2 cellular contexts compared by ENCODE assay signal in the genomic region with DNA sequence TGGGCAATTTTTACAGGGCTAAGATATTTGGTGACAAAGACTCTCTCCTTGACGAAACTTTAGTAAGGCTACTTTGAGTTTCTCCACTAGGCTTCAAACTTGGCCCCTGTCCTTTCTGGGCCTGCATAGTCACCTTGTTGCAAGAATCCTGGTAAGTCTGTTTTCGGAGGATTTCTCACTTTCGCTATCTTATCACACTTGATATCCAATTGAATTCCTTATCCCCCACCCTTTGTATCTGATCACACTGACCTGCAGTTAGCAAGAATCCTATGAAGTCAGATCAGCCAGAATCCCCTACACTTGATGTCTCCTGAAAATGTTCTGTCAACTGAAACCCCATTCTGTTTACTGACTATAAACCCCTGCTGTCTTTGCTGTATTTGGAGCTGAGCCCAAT.
TF ChIP-seq lines count a peak whose summit lies in the region.

No MANE protein-coding gene starts in this region.

TF ChIP-seq in GM23338, 12 proteins besides CTCF, POLR2A, EP300 and RAD21:
- TF ChIP-seq, protein P1, sequence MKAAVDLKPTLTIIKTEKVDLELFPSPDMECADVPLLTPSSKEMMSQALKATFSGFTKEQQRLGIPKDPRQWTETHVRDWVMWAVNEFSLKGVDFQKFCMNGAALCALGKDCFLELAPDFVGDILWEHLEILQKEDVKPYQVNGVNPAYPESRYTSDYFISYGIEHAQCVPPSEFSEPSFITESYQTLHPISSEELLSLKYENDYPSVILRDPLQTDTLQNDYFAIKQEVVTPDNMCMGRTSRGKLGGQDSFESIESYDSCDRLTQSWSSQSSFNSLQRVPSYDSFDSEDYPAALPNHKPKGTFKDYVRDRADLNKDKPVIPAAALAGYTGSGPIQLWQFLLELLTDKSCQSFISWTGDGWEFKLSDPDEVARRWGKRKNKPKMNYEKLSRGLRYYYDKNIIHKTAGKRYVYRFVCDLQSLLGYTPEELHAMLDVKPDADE (IDR thresholded peaks at IDR 0.05), result no peak
- TF ChIP-seq NANOG (IDR thresholded peaks at IDR 0.05; ENCODE audit: borderline replicate concordance) (no peak), CREB1 (CRISPR knock-in tag; IDR thresholded peaks at IDR 0.05; ENCODE audit: low read depth) (no peak), POLR2AphosphoS5 (IDR thresholded peaks at IDR 0.05; ENCODE audit: low read depth) (no peak), ZNF114 (CRISPR knock-in tag; IDR thresholded peaks at IDR 0.05) (no peak), ZNF331 (CRISPR knock-in tag; IDR thresholded peaks at IDR 0.05; ENCODE audit: low read depth) (no peak), STAT1 (IDR thresholded peaks at IDR 0.05; ENCODE audit: unreplicated experiment) (no peak), EZH2phosphoT487 (IDR thresholded peaks at IDR 0.05; ENCODE audit: unreplicated experiment) (no peak), EZH2 (IDR thresholded peaks at IDR 0.05; ENCODE audit: low read depth, unreplicated experiment) (no peak)
- TF ChIP-seq, protein P2, sequence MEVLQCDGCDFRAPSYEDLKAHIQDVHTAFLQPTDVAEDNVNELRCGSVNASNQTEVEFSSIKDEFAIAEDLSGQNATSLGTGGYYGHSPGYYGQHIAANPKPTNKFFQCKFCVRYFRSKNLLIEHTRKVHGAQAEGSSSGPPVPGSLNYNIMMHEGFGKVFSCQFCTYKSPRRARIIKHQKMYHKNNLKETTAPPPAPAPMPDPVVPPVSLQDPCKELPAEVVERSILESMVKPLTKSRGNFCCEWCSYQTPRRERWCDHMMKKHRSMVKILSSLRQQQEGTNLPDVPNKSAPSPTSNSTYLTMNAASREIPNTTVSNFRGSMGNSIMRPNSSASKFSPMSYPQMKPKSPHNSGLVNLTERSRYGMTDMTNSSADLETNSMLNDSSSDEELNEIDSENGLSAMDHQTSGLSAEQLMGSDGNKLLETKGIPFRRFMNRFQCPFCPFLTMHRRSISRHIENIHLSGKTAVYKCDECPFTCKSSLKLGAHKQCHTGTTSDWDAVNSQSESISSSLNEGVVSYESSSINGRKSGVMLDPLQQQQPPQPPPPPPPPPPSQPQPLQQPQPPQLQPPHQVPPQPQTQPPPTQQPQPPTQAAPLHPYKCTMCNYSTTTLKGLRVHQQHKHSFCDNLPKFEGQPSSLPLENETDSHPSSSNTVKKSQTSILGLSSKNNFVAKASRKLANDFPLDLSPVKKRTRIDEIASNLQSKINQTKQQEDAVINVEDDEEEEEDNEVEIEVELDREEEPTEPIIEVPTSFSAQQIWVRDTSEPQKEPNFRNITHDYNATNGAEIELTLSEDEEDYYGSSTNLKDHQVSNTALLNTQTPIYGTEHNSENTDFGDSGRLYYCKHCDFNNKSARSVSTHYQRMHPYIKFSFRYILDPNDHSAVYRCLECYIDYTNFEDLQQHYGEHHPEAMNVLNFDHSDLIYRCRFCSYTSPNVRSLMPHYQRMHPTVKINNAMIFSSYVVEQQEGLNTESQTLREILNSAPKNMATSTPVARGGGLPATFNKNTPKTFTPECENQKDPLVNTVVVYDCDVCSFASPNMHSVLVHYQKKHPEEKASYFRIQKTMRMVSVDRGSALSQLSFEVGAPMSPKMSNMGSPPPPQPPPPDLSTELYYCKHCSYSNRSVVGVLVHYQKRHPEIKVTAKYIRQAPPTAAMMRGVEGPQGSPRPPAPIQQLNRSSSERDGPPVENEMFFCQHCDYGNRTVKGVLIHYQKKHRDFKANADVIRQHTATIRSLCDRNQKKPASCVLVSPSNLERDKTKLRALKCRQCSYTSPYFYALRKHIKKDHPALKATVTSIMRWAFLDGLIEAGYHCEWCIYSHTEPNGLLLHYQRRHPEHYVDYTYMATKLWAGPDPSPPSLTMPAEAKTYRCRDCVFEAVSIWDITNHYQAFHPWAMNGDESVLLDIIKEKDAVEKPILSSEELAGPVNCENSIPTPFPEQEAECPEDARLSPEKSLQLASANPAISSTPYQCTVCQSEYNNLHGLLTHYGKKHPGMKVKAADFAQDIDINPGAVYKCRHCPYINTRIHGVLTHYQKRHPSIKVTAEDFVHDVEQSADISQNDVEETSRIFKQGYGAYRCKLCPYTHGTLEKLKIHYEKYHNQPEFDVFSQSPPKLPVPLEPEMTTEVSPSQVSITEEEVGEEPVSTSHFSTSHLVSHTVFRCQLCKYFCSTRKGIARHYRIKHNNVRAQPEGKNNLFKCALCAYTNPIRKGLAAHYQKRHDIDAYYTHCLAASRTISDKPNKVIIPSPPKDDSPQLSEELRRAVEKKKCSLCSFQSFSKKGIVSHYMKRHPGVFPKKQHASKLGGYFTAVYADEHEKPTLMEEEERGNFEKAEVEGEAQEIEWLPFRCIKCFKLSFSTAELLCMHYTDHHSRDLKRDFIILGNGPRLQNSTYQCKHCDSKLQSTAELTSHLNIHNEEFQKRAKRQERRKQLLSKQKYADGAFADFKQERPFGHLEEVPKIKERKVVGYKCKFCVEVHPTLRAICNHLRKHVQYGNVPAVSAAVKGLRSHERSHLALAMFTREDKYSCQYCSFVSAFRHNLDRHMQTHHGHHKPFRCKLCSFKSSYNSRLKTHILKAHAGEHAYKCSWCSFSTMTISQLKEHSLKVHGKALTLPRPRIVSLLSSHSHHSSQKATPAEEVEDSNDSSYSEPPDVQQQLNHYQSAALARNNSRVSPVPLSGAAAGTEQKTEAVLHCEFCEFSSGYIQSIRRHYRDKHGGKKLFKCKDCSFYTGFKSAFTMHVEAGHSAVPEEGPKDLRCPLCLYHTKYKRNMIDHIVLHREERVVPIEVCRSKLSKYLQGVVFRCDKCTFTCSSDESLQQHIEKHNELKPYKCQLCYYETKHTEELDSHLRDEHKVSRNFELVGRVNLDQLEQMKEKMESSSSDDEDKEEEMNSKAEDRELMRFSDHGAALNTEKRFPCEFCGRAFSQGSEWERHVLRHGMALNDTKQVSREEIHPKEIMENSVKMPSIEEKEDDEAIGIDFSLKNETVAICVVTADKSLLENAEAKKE (CRISPR knock-in tag; IDR thresholded peaks at IDR 0.05), result no peak

TF ChIP-seq in GM12878, 131 proteins besides CTCF, POLR2A, EP300 and RAD21:
- TF ChIP-seq SREBF1 (IDR thresholded peaks at IDR 0.05; ENCODE audit: low read length) (no peak), ESRRA (IDR thresholded peaks at IDR 0.05; ENCODE audit: low read length) (no peak), SPI1 (IDR thresholded peaks at IDR 0.05; ENCODE audit: borderline replicate concordance, insufficient read depth, low read depth, low read length) (no peak), ATF7 (IDR thresholded peaks at IDR 0.05; ENCODE audit: low read depth) (no peak), RFX5 (IDR thresholded peaks at IDR 0.05; ENCODE audit: low read depth, low read length) (no peak), ZNF274 (IDR thresholded peaks at IDR 0.05; ENCODE audit: insufficient read depth, insufficient read length) (no peak), PAX8 (IDR thresholded peaks at IDR 0.05) (no peak), HDAC6 (IDR thresholded peaks at IDR 0.05; ENCODE audit: unreplicated experiment) (no peak), SP1 (IDR thresholded peaks at IDR 0.05; ENCODE audit: low read depth, low read length) (no peak), GATAD2B (conservative IDR thresholded peaks at IDR 0.05; ENCODE audit: low read depth) (no peak), NFXL1 (IDR thresholded peaks at IDR 0.05; ENCODE audit: borderline replicate concordance) (no peak), NR2C2 (IDR thresholded peaks at IDR 0.05; ENCODE audit: borderline replicate concordance, control insufficient read depth, insufficient read length, low read depth) (no peak), STAT3 (IDR thresholded peaks at IDR 0.05; ENCODE audit: low read depth, low read length) (no peak)
- TF ChIP-seq, protein P3, sequence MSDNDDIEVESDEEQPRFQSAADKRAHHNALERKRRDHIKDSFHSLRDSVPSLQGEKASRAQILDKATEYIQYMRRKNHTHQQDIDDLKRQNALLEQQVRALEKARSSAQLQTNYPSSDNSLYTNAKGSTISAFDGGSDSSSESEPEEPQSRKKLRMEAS (IDR thresholded peaks at IDR 0.05; ENCODE audit: low read depth, low read length), result no peak
